In genomic region chr14:99589031-99589441, GRCh38 we compare ENCODE assay signal across 19 cellular contexts. TPM values are rescaled to one million over a fixed set of nuclear protein-coding genes. Genes with fewer than 3 reads are reported as not detected.
DNase-seq lines count a peak whose midpoint lies in the region; ATAC-seq and TF ChIP-seq lines count a peak whose summit lies in the region.
"Had no signal": no experiment of that assay in that cellular context is flagged by ENCODE, and none has a peak within 500 bp of the region (broad histone marks: within the 10 kb centered on the region; RNA-seq: fewer than 3 reads in every experiment).

No MANE protein-coding gene starts in this region.

- H2BK15ac ChIP-seq in neuronal stem cell (ENCODE audit: low read length), result no peak overlapping the region

- no peaks in the 10 kb centered on the region for H3K9me3 Mint-ChIP-seq in endodermal cell
- H3K9me3 Mint-ChIP-seq: activated CD8-positive, alpha-beta T cell treated with anti-CD3 and anti-CD28 coated beads for 36 hours; activated T-helper 17 cell treated with anti-CD3 and anti-CD28 coated beads, Interleukin-2, amount 50 U/mL, for 72 hours had no signal

- H3K23ac ChIP-seq in neuronal stem cell (ENCODE audit: low read depth, low read length, poor library complexity), result peak overlapping the region; percentile 34

- H3K18ac ChIP-seq in neuronal stem cell (ENCODE audit: low read length), result no peak overlapping the region

- no peak for ATAC-seq in GM18519 (IDR thresholded peaks at IDR 0.05; ENCODE audit: low FRiP score, unreplicated experiment)
- ATAC-seq: activated CD8-positive, alpha-beta T cell treated with anti-CD3 and anti-CD28 coated beads for 36 hours; activated T-helper 17 cell treated with anti-CD3 and anti-CD28 coated beads, Interleukin-2, amount 50 U/mL, for 72 hours had no signal

- H3K27me3 ChIP-seq in BLaER1 treated with 17β-estradiol and CSF1 and Interleukin-3, amounts not matched to agents 10 nM and 100 nM, result no peaks in the 10 kb centered on the region
- H3K27me3 ChIP-seq in esophagus squamous epithelium, result no peaks in the 10 kb centered on the region
- peaks cover 0 to 4% (median 0%) of the 10 kb centered on the region in 3 experiments for H3K27me3 ChIP-seq in neuronal stem cell (ENCODE audit: control insufficient read depth in 3 of 3, insufficient read depth in 3 of 3, low read depth in 1 of 3, low read length in 3 of 3)
- no peaks in the 10 kb centered on the region for H3K27me3 ChIP-seq in endodermal cell (ENCODE audit: control insufficient read depth, insufficient read depth, low read length, poor library complexity, severe bottlenecking)
- H3K27me3 ChIP-seq: colonic mucosa had no signal

- H2BK12ac ChIP-seq in neuronal stem cell (ENCODE audit: low read length), result no peak overlapping the region

- H3K4me3 Mint-ChIP-seq in endodermal cell, result no peak overlapping the region
- H3K4me3 Mint-ChIP-seq: activated CD8-positive, alpha-beta T cell treated with anti-CD3 and anti-CD28 coated beads for 36 hours; activated T-helper 17 cell treated with anti-CD3 and anti-CD28 coated beads, Interleukin-2, amount 50 U/mL, for 72 hours had no signal

- 50 to 58% methylated on average over 14 to 15 of the region's 18 CpGs for WGBS in esophagus squamous epithelium, 2 donors
- WGBS in neuronal stem cell (ENCODE audit: extremely low coverage in 2 of 2, insufficient read length in 2 of 2, insufficient replicate concordance in 1 of 2), 2 donors, result no CpG with 5 or more reads among the region's 18 CpGs
- WGBS in endodermal cell (ENCODE audit: insufficient coverage in 1 of 2, insufficient read length in 1 of 2), 2 experiments, result 90 to 91% methylated on average over 17 to 18 of the region's 18 CpGs

- H3K4ac ChIP-seq in neuronal stem cell (ENCODE audit: low read length), result no peak overlapping the region

- H4K91ac ChIP-seq in neuronal stem cell (ENCODE audit: low read depth, low read length, poor library complexity), result no peak overlapping the region

- peaks cover 42 to 98% (median 92%) of the 10 kb centered on the region in 10 experiments for H3K4me1 ChIP-seq in BLaER1 treated with 17β-estradiol and CSF1 and Interleukin-3, amounts not matched to agents 10 nM and 100 nM
- H3K4me1 ChIP-seq in esophagus squamous epithelium (peaks cover 12 to 81% (median 46%) of the 10 kb centered on the region in 3 donors), neuronal stem cell (ENCODE audit: control insufficient read depth in 2 of 2, insufficient read depth in 1 of 2, low read depth in 1 of 2, low read length in 2 of 2) (peaks cover 28 to 32% of the 10 kb centered on the region in 2 donors), endodermal cell (ENCODE audit: control insufficient read depth, insufficient read depth, low read length) (peaks cover 5% of the 10 kb centered on the region)
- H3K4me1 ChIP-seq: colonic mucosa had no signal

- H2BK5ac ChIP-seq in neuronal stem cell (ENCODE audit: low read length), result no peak overlapping the region

- no peak overlapping the region for H3K27ac Mint-ChIP-seq in endodermal cell
- H3K27ac Mint-ChIP-seq: activated CD8-positive, alpha-beta T cell treated with anti-CD3 and anti-CD28 coated beads for 36 hours; activated T-helper 17 cell treated with anti-CD3 and anti-CD28 coated beads, Interleukin-2, amount 50 U/mL, for 72 hours had no signal

- no peaks in the 10 kb centered on the region for H3K27me3 Mint-ChIP-seq in endodermal cell (ENCODE audit: insufficient read depth)
- H3K27me3 Mint-ChIP-seq: activated CD8-positive, alpha-beta T cell treated with anti-CD3 and anti-CD28 coated beads for 36 hours; activated T-helper 17 cell treated with anti-CD3 and anti-CD28 coated beads, Interleukin-2, amount 50 U/mL, for 72 hours had no signal

- no peak overlapping the region for H2BK120ac ChIP-seq in neuronal stem cell (ENCODE audit: low read depth, low read length)

- peaks cover 0 to 90% (median 38%) of the 10 kb centered on the region in 11 experiments; a peak in 15 of 22 replicates for H4K20me1 ChIP-seq in BLaER1 treated with 17β-estradiol and CSF1 and Interleukin-3, amounts not matched to agents 10 nM and 100 nM

- H3K9ac ChIP-seq in BLaER1 treated with 17β-estradiol and CSF1 and Interleukin-3, amounts not matched to agents 10 nM and 100 nM, result peak overlapping the region; percentile 20 to 77 (median 59); a peak in 19 of 22 replicates
- peak overlapping the region; percentile 73 for H3K9ac ChIP-seq in neuronal stem cell (ENCODE audit: low read depth, low read length, poor library complexity)
- no peak overlapping the region for H3K9ac ChIP-seq in endodermal cell (ENCODE audit: extremely low read depth, low read length, poor library complexity, severe bottlenecking)
- H3K9ac ChIP-seq: parathyroid adenoma, SK-N-SH had no signal

- no peaks in the 10 kb centered on the region for H3K36me3 ChIP-seq in BLaER1 treated with 17β-estradiol and CSF1 and Interleukin-3, amounts not matched to agents 10 nM and 100 nM
- H3K36me3 ChIP-seq in esophagus squamous epithelium (no peaks in the 10 kb centered on the region), neuronal stem cell (replicated peaks in 1 of 2; ENCODE audit: control insufficient read depth in 2 of 2, insufficient read depth in 2 of 2, low read length in 2 of 2) (peaks cover 0 to 2% of the 10 kb centered on the region in 2 donors), endodermal cell (ENCODE audit: control insufficient read depth, insufficient read depth, low read length) (no peaks in the 10 kb centered on the region)
- H3K36me3 ChIP-seq: colonic mucosa had no signal

- DNase-seq in MV-4-11 (lab: John Stamatoyannopoulos, UW) (peak; percentile 32), esophagus squamous epithelium (lab: John Stamatoyannopoulos, UW) (no peak), neuronal stem cell (ENCODE audit: low spot score) (no peak), endodermal cell (no peak), NCI-H526 treated with DMSO at 0.1 percent for 48 hours (lab: John Stamatoyannopoulos, UW) (no peak), NCI-H2171 (lab: John Stamatoyannopoulos, UW) (no peak)
- DNase-seq: activated CD8-positive, alpha-beta T cell treated with anti-CD3 and anti-CD28 coated beads for 36 hours; amygdala; colonic mucosa; COR-L47; GF-D8; KBM-7; NCI-H446; SK-N-SH; stimulated activated naive CD4-positive, alpha-beta T cell had no signal

- TF ChIP-seq POLR2A in esophagus squamous epithelium (IDR thresholded peaks at IDR 0.05), result no peak

- peak overlapping the region; percentile 47 for H3K14ac ChIP-seq in neuronal stem cell (ENCODE audit: low read length)

- H3K4me3 ChIP-seq in BLaER1 treated with 17β-estradiol and CSF1 and Interleukin-3, amounts not matched to agents 10 nM and 100 nM, result peak overlapping the region in 4 of 10 experiments; percentile 16 to 42 (median 29); a peak in 6 of 20 replicates
- H3K4me3 ChIP-seq in esophagus squamous epithelium, result no peak overlapping the region
- H3K4me3 ChIP-seq in neuronal stem cell (ENCODE audit: low read length in 2 of 2), result no peak overlapping the region
- H3K4me3 ChIP-seq in endodermal cell (ENCODE audit: low read length), result no peak overlapping the region
- H3K4me3 ChIP-seq: colonic mucosa had no signal

- intact Hi-C loops in esophagus squamous epithelium (cut with DNase I), result no loop called here

- TF ChIP-seq CTCF in esophagus squamous epithelium (IDR thresholded peaks at IDR 0.05) (no peak), endodermal cell (conservative IDR thresholded peaks at IDR 0.05) (no peak)

- no peak overlapping the region for H4K8ac ChIP-seq in neuronal stem cell (ENCODE audit: low read depth, low read length)

- no peaks in the 10 kb centered on the region for H3K9me3 ChIP-seq in BLaER1 treated with 17β-estradiol and CSF1 and Interleukin-3, amounts not matched to agents 10 nM and 100 nM (replicated peaks in 1 of 11)
- no peaks in the 10 kb centered on the region for H3K9me3 ChIP-seq in esophagus squamous epithelium
- no peaks in the 10 kb centered on the region for H3K9me3 ChIP-seq in neuronal stem cell (replicated peaks in 1 of 2; ENCODE audit: control insufficient read depth in 2 of 2, insufficient read depth in 1 of 2, low read depth in 1 of 2, low read length in 2 of 2)
- H3K9me3 ChIP-seq in endodermal cell (ENCODE audit: control insufficient read depth, low read length), result no peaks in the 10 kb centered on the region
- H3K9me3 ChIP-seq: colonic mucosa, SK-N-SH had no signal

- no peak overlapping the region for H2AFZ ChIP-seq in neuronal stem cell (ENCODE audit: low read length)
- H2AFZ ChIP-seq: parathyroid adenoma had no signal

- H3K36me3 Mint-ChIP-seq in endodermal cell (ENCODE audit: low read depth), result no peaks in the 10 kb centered on the region

- peak overlapping the region; percentile 30 for H2AK5ac ChIP-seq in neuronal stem cell (ENCODE audit: low read depth, low read length)

- peak overlapping the region; percentile 72 to 98 (median 86) for H3K4me2 ChIP-seq in BLaER1 treated with 17β-estradiol and CSF1 and Interleukin-3, amounts not matched to agents 10 nM and 100 nM
- H3K4me2 ChIP-seq in neuronal stem cell (ENCODE audit: insufficient read depth, low read length, poor library complexity, severe bottlenecking), result no peak overlapping the region
- H3K4me2 ChIP-seq: SK-N-SH had no signal

- peaks cover 7% of the 10 kb centered on the region for H3K79me1 ChIP-seq in neuronal stem cell (ENCODE audit: low read depth, low read length)

- H3K27ac ChIP-seq in BLaER1 treated with 17β-estradiol and CSF1 and Interleukin-3, amounts not matched to agents 10 nM and 100 nM, result peak overlapping the region in 9 of 11 experiments; percentile 44 to 73 (median 64); a peak in 19 of 22 replicates
- H3K27ac ChIP-seq in esophagus squamous epithelium, result peak overlapping the region in 3 of 4 donors; percentile 12 to 69 (median 62)
- no peak overlapping the region for H3K27ac ChIP-seq in neuronal stem cell (replicated peaks; ENCODE audit: low read length)
- H3K27ac ChIP-seq in endodermal cell (ENCODE audit: low read depth, low read length), result no peak overlapping the region
- H3K27ac ChIP-seq: colonic mucosa, parathyroid adenoma had no signal

- peaks cover 31% of the 10 kb centered on the region for H3K4me1 Mint-ChIP-seq in endodermal cell

RNA-seq across cellular contexts. Expression of gene CCDC85C, which starts 15.0 kb away (rescaled TPM):
- total RNA-seq in esophagus squamous epithelium (10 to 100 TPM; 23.4 to 52.0 (median 27.1) TPM), endodermal cell (10 to 100 TPM; 32.8 to 45.8 TPM)
- polyA plus RNA-seq in neuronal stem cell (2013, experiment 1 of 2), result 22.3 TPM
- 22.5 TPM for polyA plus RNA-seq in neuronal stem cell (2013, experiment 2 of 2)
- 63.0 TPM for polyA plus RNA-seq in endodermal cell (2013, experiment 1 of 2)
- 64.5 TPM for polyA plus RNA-seq in endodermal cell (2013, experiment 2 of 2)

RNA-seq across cellular contexts. Expression of gene HHIPL1, which starts 55.9 kb away (rescaled TPM):
- total RNA-seq in esophagus squamous epithelium, result 1 to 10 TPM in 1 of 4 donors, under 1 TPM in 2, not detected in 1; 0.22 to 1.3 (median 0.59) TPM
- polyA plus RNA-seq in neuronal stem cell (2013, experiment 1 of 2), result 0.67 TPM
- 0.71 TPM for polyA plus RNA-seq in neuronal stem cell (2013, experiment 2 of 2)
- 1 to 10 TPM; 3.0 to 3.4 TPM for total RNA-seq in endodermal cell
- 1.8 TPM for polyA plus RNA-seq in endodermal cell (2013, experiment 1 of 2)
- polyA plus RNA-seq in endodermal cell (2013, experiment 2 of 2), result 2.3 TPM

Comparison
In these comparisons a context has a peak if more than half of its experiments do, and no peak if none do; other contexts are left out.
1. H3K27ac ChIP-seq: peak in BLaER1 treated with 17β-estradiol and CSF1 and Interleukin-3, amounts not matched to agents 10 nM and 100 nM (9 of 11) and esophagus squamous epithelium (3 of 4); none in neuronal stem cell (single experiment) and endodermal cell (single experiment).